17 cellular contexts compared by ENCODE assay signal in genomic region chr20:46006964-46007363, GRCh38.
DNase-seq lines count a peak whose midpoint lies in the region; ATAC-seq and TF ChIP-seq lines count a peak whose summit lies in the region.
"Had no signal": no experiment of that assay in that cellular context is flagged by ENCODE, and none has a peak within 500 bp of the region (broad histone marks: within the 10 kb centered on the region; RNA-seq: fewer than 3 reads in every experiment).

No MANE protein-coding gene starts in this region.

- peak overlapping the region; percentile 91 for H3K27ac ChIP-seq in RWPE2 (ENCODE audit: poor library complexity, severe bottlenecking)
- H3K27ac ChIP-seq in neutrophil = peak overlapping the region; percentile 97

- TF ChIP-seq CTCF in RWPE2 (IDR thresholded peaks at IDR 0.05; ENCODE audit: poor library complexity, severe bottlenecking) (no peak), neutrophil (IDR thresholded peaks at IDR 0.05) (no peak)

- peak overlapping the region; percentile 99 for H3K27ac Mint-ChIP-seq in dendritic cell treated with granulocyte-macrophage colony-stimulating factor and Interleukin-4, amounts not matched to agents 40 ng/mL and 50 ng/mL, for 4 days
- H3K27ac Mint-ChIP-seq: HFFc6 had no signal

- H3K36me3 ChIP-seq in RWPE2 (ENCODE audit: low read depth) (no peaks in the 10 kb centered on the region), neutrophil (peaks cover 9% of the 10 kb centered on the region)
- H3K36me3 ChIP-seq: HAP-1 had no signal

- H3K4me1 ChIP-seq in RWPE2 (ENCODE audit: insufficient read depth, poor library complexity, severe bottlenecking) (peaks cover 29% of the 10 kb centered on the region), neutrophil (ENCODE audit: control insufficient read depth in 1 of 2, insufficient read depth in 1 of 2, low read depth in 1 of 2, low read length in 1 of 2) (peaks cover 97 to 98% of the 10 kb centered on the region in 2 experiments)
- H3K4me1 ChIP-seq: HAP-1 had no signal

- no peak overlapping the region for H3K4me3 ChIP-seq in RWPE2 (ENCODE audit: severe bottlenecking)
- peak overlapping the region in 1 of 2 experiments; percentile 80 for H3K4me3 ChIP-seq in neutrophil (ENCODE audit: low read depth in 1 of 2, low read length in 1 of 2)
- H3K4me3 ChIP-seq: HAP-1 had no signal

- ATAC-seq in RWPE2 (ENCODE audit: low read depth) (no peak), GM21515 (IDR thresholded peaks at IDR 0.05; ENCODE audit: unreplicated experiment) (no peak)

- H3K9me3 Mint-ChIP-seq in dendritic cell treated with granulocyte-macrophage colony-stimulating factor and Interleukin-4, amounts not matched to agents 40 ng/mL and 50 ng/mL, for 4 days = no peaks in the 10 kb centered on the region

- peaks cover 19% of the 10 kb centered on the region for H3K36me3 Mint-ChIP-seq in dendritic cell treated with granulocyte-macrophage colony-stimulating factor and Interleukin-4, amounts not matched to agents 40 ng/mL and 50 ng/mL, for 4 days (ENCODE audit: low read depth)

- H3K27me3 Mint-ChIP-seq in dendritic cell treated with granulocyte-macrophage colony-stimulating factor and Interleukin-4, amounts not matched to agents 40 ng/mL and 50 ng/mL, for 4 days = peaks cover 3% of the 10 kb centered on the region

- intact Hi-C loops in dendritic cell treated with granulocyte-macrophage colony-stimulating factor and Interleukin-4, amounts not matched to agents 40 ng/mL and 50 ng/mL, for 4 days (cut with micrococcal nuclease) = no loop called here

- H3K4me1 Mint-ChIP-seq in dendritic cell treated with granulocyte-macrophage colony-stimulating factor and Interleukin-4, amounts not matched to agents 40 ng/mL and 50 ng/mL, for 4 days (ENCODE audit: low read depth) = peaks cover 93% of the 10 kb centered on the region

- H3K9me3 ChIP-seq in RWPE2 (ENCODE audit: severe bottlenecking) = no peaks in the 10 kb centered on the region
- H3K9me3 ChIP-seq in neutrophil = no peaks in the 10 kb centered on the region
- H3K9me3 ChIP-seq: HAP-1 had no signal

- no peak overlapping the region for H3K4me3 Mint-ChIP-seq in dendritic cell treated with granulocyte-macrophage colony-stimulating factor and Interleukin-4, amounts not matched to agents 40 ng/mL and 50 ng/mL, for 4 days
- H3K4me3 Mint-ChIP-seq: B cell, HFFc6 had no signal

- DNase-seq in RWPE2 (ENCODE audit: low spot score) = no peak
- DNase-seq in AG08395 (ENCODE audit: low spot score) = no peak
- no peak for DNase-seq in foreskin melanocyte
- DNase-seq: C1 segment of cervical spinal cord; Calu3; CD4-positive, alpha-beta memory T cell; COR-L47; DMS53; DMS79 treated with DMSO at 0.1 percent for 48 hours; GF-D8; GOT3; HFFc6 had no signal

- no peaks in the 10 kb centered on the region for H3K27me3 ChIP-seq in RWPE2 (ENCODE audit: insufficient read depth, poor library complexity, severe bottlenecking)
- H3K27me3 ChIP-seq in neutrophil = no peaks in the 10 kb centered on the region
